Comparison of ENCODE assay signal across 11 cellular contexts in genomic region chr19:53555352-53555751, GRCh38. TPM values are rescaled to one million over a fixed set of nuclear protein-coding genes. Genes with fewer than 3 reads are reported as not detected.
DNase-seq lines count a peak whose midpoint lies in the region; ATAC-seq and TF ChIP-seq lines count a peak whose summit lies in the region.
"Had no signal": no experiment of that assay in that cellular context is flagged by ENCODE, and none has a peak within 500 bp of the region (broad histone marks: within the 10 kb centered on the region; RNA-seq: fewer than 3 reads in every experiment).

No MANE protein-coding gene starts in this region.

- peaks cover 3% of the 10 kb centered on the region for H3K4me1 Mint-ChIP-seq in T-helper 2 cell treated with Interferon-gamma antibody and Interleukin-4, amounts not matched to agents 5 μg/mL and 100 μg/mL, for 36 hours (ENCODE audit: low read depth)
- no peaks in the 10 kb centered on the region for H3K4me1 Mint-ChIP-seq in glutamatergic neuron (ENCODE audit: low read depth, unreplicated experiment)

- CTCF ChIA-PET in GM10248 (lab: Yijun Ruan, JAX), result no interaction called here

- no peaks in the 10 kb centered on the region for H4K20me1 ChIP-seq in hepatocyte (ENCODE audit: insufficient read depth, poor library complexity, severe bottlenecking)

- POLR2A ChIA-PET in GM10248 (lab: Yijun Ruan, JAX), result no interaction called here

- 89% methylated on average over 13 of the region's 13 CpGs for WGBS in hepatocyte (ENCODE audit: low lambda C conversion rate, missing lambda C conversion rate)

- H3K4me1 ChIP-seq in subcutaneous abdominal adipose tissue (ENCODE audit: control insufficient read depth in 5 of 5, insufficient read depth in 5 of 5, low read length in 5 of 5), result peaks cover 4 to 18% (median 10%) of the 10 kb centered on the region in 5 donors
- H3K4me1 ChIP-seq in hepatocyte (ENCODE audit: insufficient read depth), result no peaks in the 10 kb centered on the region

- H3K9me3 Mint-ChIP-seq in T-helper 2 cell treated with Interferon-gamma antibody and Interleukin-4, amounts not matched to agents 5 μg/mL and 100 μg/mL, for 36 hours, result peaks cover 24% of the 10 kb centered on the region
- no peaks in the 10 kb centered on the region for H3K9me3 Mint-ChIP-seq in activated naive CD4-positive, alpha-beta T cell treated with anti-CD3 and anti-CD28 coated beads, Interleukin-2, amount 50 U/mL, for 72 hours
- H3K9me3 Mint-ChIP-seq in glutamatergic neuron (ENCODE audit: unreplicated experiment), result peaks cover 5% of the 10 kb centered on the region

- H3K36me3 Mint-ChIP-seq in T-helper 2 cell treated with Interferon-gamma antibody and Interleukin-4, amounts not matched to agents 5 μg/mL and 100 μg/mL, for 36 hours (ENCODE audit: low read depth), result peaks cover 40% of the 10 kb centered on the region
- H3K36me3 Mint-ChIP-seq in activated naive CD4-positive, alpha-beta T cell treated with anti-CD3 and anti-CD28 coated beads, Interleukin-2, amount 50 U/mL, for 72 hours, result peaks cover 14 to 75% of the 10 kb centered on the region in 2 donors
- H3K36me3 Mint-ChIP-seq in glutamatergic neuron (ENCODE audit: unreplicated experiment), result no peaks in the 10 kb centered on the region

- no peak for TF ChIP-seq CTCF in glutamatergic neuron (IDR thresholded peaks at IDR 0.05; ENCODE audit: partially characterized antibody, unreplicated experiment)
- TF ChIP-seq CTCF in hepatocyte (IDR thresholded peaks at IDR 0.05; ENCODE audit: poor library complexity), result no peak
- no peak for TF ChIP-seq CTCF in GM10248 (IDR thresholded peaks at IDR 0.05; ENCODE audit: control extremely low read depth, extremely low read depth, low read depth, missing control alignments)

- H3K9me2 ChIP-seq in hepatocyte (replicated peaks; ENCODE audit: insufficient read depth), result no peaks in the 10 kb centered on the region

- peak overlapping the region; percentile 88 for H3K27ac ChIP-seq in subcutaneous abdominal adipose tissue (ENCODE audit: low read depth, low read length)
- no peak overlapping the region for H3K27ac ChIP-seq in hepatocyte

- no peak overlapping the region for H2AFZ ChIP-seq in hepatocyte

- H3K9me3 ChIP-seq in subcutaneous abdominal adipose tissue (ENCODE audit: control insufficient read depth in 5 of 5, low read length in 5 of 5), result peaks cover 0 to 2% (median 0%) of the 10 kb centered on the region in 5 donors
- H3K9me3 ChIP-seq in hepatocyte (ENCODE audit: low read depth), result no peaks in the 10 kb centered on the region

- H3K79me2 ChIP-seq in hepatocyte, result peaks cover 32% of the 10 kb centered on the region

- peak overlapping the region in 4 of 5 donors; percentile 48 to 93 (median 77) for H3K4me3 ChIP-seq in subcutaneous abdominal adipose tissue (ENCODE audit: low read depth in 1 of 5, low read length in 5 of 5)
- H3K4me3 ChIP-seq in hepatocyte, result no peak overlapping the region

- no peak for DNase-seq in T-helper 2 cell treated with Interferon-gamma antibody and Interleukin-4, amounts not matched to agents 5 μg/mL and 100 μg/mL, for 36 hours (ENCODE audit: low spot score)
- DNase-seq in T-helper 2 cell, result no peak
- no peak for DNase-seq in activated naive CD4-positive, alpha-beta T cell treated with anti-CD3 and anti-CD28 coated beads, Interleukin-2, amount 50 U/mL, for 72 hours (ENCODE audit: low spot score in 2 of 2)
- DNase-seq in glutamatergic neuron, result no peak
- no peak for DNase-seq in hepatocyte (ENCODE audit: low spot score)
- DNase-seq in HK-2 (ENCODE audit: unreplicated experiment), result no peak
- no peak for DNase-seq in GM10248 (ENCODE audit: extremely low spot score)
- DNase-seq: activated CD4-positive, alpha-beta T cell treated with anti-CD3 and anti-CD28 coated beads, Interleukin-2, amount 50 U/mL, for 48 hours; islet precursor cell; spleen had no signal

- peak overlapping the region; percentile 96 for H3K27ac Mint-ChIP-seq in T-helper 2 cell treated with Interferon-gamma antibody and Interleukin-4, amounts not matched to agents 5 μg/mL and 100 μg/mL, for 36 hours
- peak overlapping the region; percentile 98 to 99 for H3K27ac Mint-ChIP-seq in activated naive CD4-positive, alpha-beta T cell treated with anti-CD3 and anti-CD28 coated beads, Interleukin-2, amount 50 U/mL, for 72 hours
- no peak overlapping the region for H3K27ac Mint-ChIP-seq in glutamatergic neuron (ENCODE audit: unreplicated experiment)

- no peak for ATAC-seq in activated naive CD4-positive, alpha-beta T cell treated with anti-CD3 and anti-CD28 coated beads, Interleukin-2, amount 50 U/mL, for 72 hours

- H3K27me3 Mint-ChIP-seq in T-helper 2 cell treated with Interferon-gamma antibody and Interleukin-4, amounts not matched to agents 5 μg/mL and 100 μg/mL, for 36 hours (ENCODE audit: low read depth), result no peaks in the 10 kb centered on the region
- H3K27me3 Mint-ChIP-seq in glutamatergic neuron (ENCODE audit: unreplicated experiment), result no peaks in the 10 kb centered on the region

- H3K4me2 ChIP-seq in hepatocyte, result no peak overlapping the region

- peak overlapping the region; percentile 92 for H3K4me3 Mint-ChIP-seq in T-helper 2 cell treated with Interferon-gamma antibody and Interleukin-4, amounts not matched to agents 5 μg/mL and 100 μg/mL, for 36 hours
- H3K4me3 Mint-ChIP-seq in glutamatergic neuron (ENCODE audit: unreplicated experiment), result peak overlapping the region; percentile 87

- H3K9ac ChIP-seq in subcutaneous abdominal adipose tissue (ENCODE audit: low read length in 5 of 5), result no peak overlapping the region

- H3K36me3 ChIP-seq in subcutaneous abdominal adipose tissue (ENCODE audit: control insufficient read depth in 5 of 5, insufficient read depth in 5 of 5, low read length in 5 of 5) (peaks cover 18 to 34% (median 23%) of the 10 kb centered on the region in 5 donors), hepatocyte (replicated peaks; ENCODE audit: insufficient read depth, low read depth) (peaks cover 5% of the 10 kb centered on the region)

- H3K27me3 ChIP-seq in subcutaneous abdominal adipose tissue (ENCODE audit: control insufficient read depth in 5 of 5, insufficient read depth in 4 of 5, low read length in 5 of 5), result peaks cover 0 to 2% (median 0%) of the 10 kb centered on the region in 5 donors
- H3K27me3 ChIP-seq in hepatocyte, result no peaks in the 10 kb centered on the region
- H3K27me3 ChIP-seq: spleen had no signal

RNA-seq across cellular contexts. Expression of gene ZNF331, which starts 17.4 kb away (rescaled TPM):
- total RNA-seq in activated naive CD4-positive, alpha-beta T cell treated with anti-CD3 and anti-CD28 coated beads, Interleukin-2, amount 50 U/mL, for 72 hours, result 10 to 100 TPM; 28.7 to 69.3 TPM
- total RNA-seq in glutamatergic neuron (ENCODE audit: unreplicated experiment), result 13.3 TPM
- total RNA-seq in hepatocyte, result 12.8 and 15.6 TPM in 2 replicates
- polyA plus RNA-seq in hepatocyte, result 12.3 and 13.5 TPM in 2 replicates
